In the genomic region with DNA sequence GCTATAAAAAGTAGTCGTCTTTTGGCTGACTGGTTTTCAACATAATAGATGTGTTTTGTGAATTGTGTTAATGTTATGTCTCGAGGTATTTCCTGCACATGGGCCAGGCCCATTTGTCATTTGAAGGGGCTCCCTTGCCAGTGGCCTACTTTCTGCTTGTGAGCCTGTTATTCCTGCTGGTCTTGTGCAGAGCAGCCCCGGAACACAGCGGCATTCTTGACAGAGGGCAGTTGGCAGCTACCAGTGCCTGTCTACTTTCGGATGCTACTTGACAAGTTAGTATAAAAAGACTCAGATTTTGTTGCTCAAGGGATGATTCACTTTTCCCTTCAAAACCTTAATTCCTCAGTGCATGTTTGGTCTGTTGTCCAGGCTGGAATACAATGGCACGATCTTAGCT, we compare ENCODE assay signal across 14 cellular contexts. TPM values are rescaled to one million over a fixed set of nuclear protein-coding genes. Genes with fewer than 3 reads are reported as not detected.
A peak's percentile ranks its signal among the peaks of the same experiment; 100 is the strongest.
DNase-seq lines count a peak whose midpoint lies in the region; ATAC-seq, FAIRE-seq and TF ChIP-seq lines count a peak whose summit lies in the region.
"Had no signal": no experiment of that assay in that cellular context is flagged by ENCODE, and none has a peak within 500 bp of the region (broad histone marks: within the 10 kb centered on the region; RNA-seq: fewer than 3 reads in every experiment).

No MANE protein-coding gene starts in this region.

- TF ChIP-seq POLR2A in upper lobe of left lung (IDR thresholded peaks at IDR 0.05), result no peak

- DNase-seq in AG08396 (ENCODE audit: low spot score) (peak; percentile 23), ascending aorta (ENCODE audit: low spot score in 2 of 2) (peak; percentile 13 to 82), fibroblast of the aortic adventitia (ENCODE audit: low read depth) (peak; percentile 83), omental fat pad (ENCODE audit: low spot score) (no peak), NCI-H82 treated with DMSO at 0.1 percent for 48 hours (lab: John Stamatoyannopoulos, UW; ENCODE audit: unreplicated experiment) (no peak), GM19239 (ENCODE audit: insufficient read length, low spot score) (no peak), foreskin melanocyte (no peak), upper lobe of left lung (no peak)
- DNase-seq: activated CD4-positive, alpha-beta memory T cell treated with anti-CD3 and anti-CD28 coated beads for 36 hours; activated effector memory CD4-positive, alpha-beta T cell treated with anti-CD3 and anti-CD28 coated beads, Interleukin-2, amount 50 U/mL, for 16 hours; NCI-H2171; stimulated activated CD4-positive, alpha-beta T cell treated with anti-CD3 and anti-CD28 coated beads, Interleukin-15, amount 100 ng/mL, for 24 hours had no signal

- H3K36me3 ChIP-seq in ascending aorta (no peaks in the 10 kb centered on the region), upper lobe of left lung (no peaks in the 10 kb centered on the region)
- H3K36me3 ChIP-seq: tibial nerve had no signal

- H3K9me3 ChIP-seq in ascending aorta, result no peaks in the 10 kb centered on the region
- H3K9me3 ChIP-seq in upper lobe of left lung, result no peaks in the 10 kb centered on the region
- H3K9me3 ChIP-seq: tibial nerve had no signal

- no peak for FAIRE-seq in GM19239 (lab: Jason Lieb, UNC)
- FAIRE-seq: D721Med had no signal

- H3K4me1 ChIP-seq in ascending aorta (peaks cover 0 to 30% of the 10 kb centered on the region in 2 donors), upper lobe of left lung (peaks cover 2 to 20% (median 7%) of the 10 kb centered on the region in 4 donors)

- H3K27me3 ChIP-seq in ascending aorta (no peaks in the 10 kb centered on the region), upper lobe of left lung (no peaks in the 10 kb centered on the region)
- H3K27me3 ChIP-seq: tibial nerve had no signal

- H3K4me3 ChIP-seq in ascending aorta (no peak overlapping the region), fibroblast of the aortic adventitia (ENCODE audit: low read depth, low read length) (no peak overlapping the region), upper lobe of left lung (no peak overlapping the region)
- H3K4me3 ChIP-seq: tibial nerve had no signal

- intact Hi-C loops in ascending aorta (cut with DNase I), result no loop called here

- TF ChIP-seq EP300 in upper lobe of left lung (IDR thresholded peaks at IDR 0.05), result no peak

- H3K27ac ChIP-seq in ascending aorta (peak overlapping the region; percentile 53 to 66), upper lobe of left lung (peak overlapping the region in 1 of 4 donors; percentile 17)
- H3K27ac ChIP-seq: tibial nerve had no signal

- TF ChIP-seq CTCF in ascending aorta (IDR thresholded peaks at IDR 0.05) (no peak), fibroblast of the aortic adventitia (IDR thresholded peaks at IDR 0.05; ENCODE audit: insufficient read depth, low read length) (no peak), omental fat pad (IDR thresholded peaks at IDR 0.05) (no peak), upper lobe of left lung (IDR thresholded peaks at IDR 0.05) (no peak)

- ATAC-seq in omental fat pad (ENCODE audit: low FRiP score), result peak; percentile 55
- ATAC-seq in upper lobe of left lung (ENCODE audit: low FRiP score in 2 of 2), result no peak

- 46 to 48% methylated on average over 5 to 6 of the region's 6 CpGs for WGBS in upper lobe of left lung, 2 donors

RNA-seq across cellular contexts. Expression of gene PGM1, which starts 28.5 kb away (rescaled TPM):
- 23.7 TPM for total RNA-seq in ascending aorta
- 52.4 and 83.5 TPM in 2 replicates for total RNA-seq in fibroblast of the aortic adventitia (ENCODE audit: low replicate concordance)
- 100 to 1,000 TPM in 2 of 4 donors, 10 to 100 TPM in 2; 71.2 to 312 (median 162) TPM for total RNA-seq in omental fat pad
- total RNA-seq in upper lobe of left lung, result 100 to 1,000 TPM in 1 of 6 donors, 10 to 100 TPM in 5; 25.1 to 101 (median 61.3) TPM

Comparison
In these comparisons a context has a peak if more than half of its experiments do, and no peak if none do; other contexts are left out.
1. DNase-seq: peak in AG08396 (single experiment), ascending aorta (2 of 2) and fibroblast of the aortic adventitia (single experiment); none in omental fat pad (single experiment), NCI-H82 treated with DMSO at 0.1 percent for 48 hours (single experiment), GM19239 (single experiment), foreskin melanocyte (single experiment) and upper lobe of left lung (0 of 2).